Comparison of ENCODE assay signal across 11 cellular contexts in genomic region chr21:25857308-25858099, GRCh38.
"Had no signal": no experiment of that assay in that cellular context is flagged by ENCODE, and none has a peak within 500 bp of the region (broad histone marks: within the 10 kb centered on the region; RNA-seq: fewer than 3 reads in every experiment).

No MANE protein-coding gene starts in this region.

- H3K27ac ChIP-seq: breast epithelium, thyroid gland had no signal

- H3K36me3 ChIP-seq: breast epithelium, thyroid gland had no signal

- ATAC-seq: T-helper 17 cell had no signal

- DNase-seq: activated CD4-positive, alpha-beta T cell treated with anti-CD3 and anti-CD28 coated beads, Interleukin-2, amount 50 U/mL, for 1 hour; activated CD4-positive, CD25-positive, alpha-beta regulatory T cell; activated naive CD4-positive, alpha-beta T cell treated with anti-CD3 and anti-CD28 coated beads, Interleukin-2, amount 10 ng/mL, durations not matched to agents 7 days and 5 days; amniotic stem cell; foreskin fibroblast; left cardiac atrium; posterior cingulate gyrus; small intestine; T-helper 17 cell; thyroid gland had no signal

- H3K4me1 ChIP-seq: breast epithelium, thyroid gland had no signal

- H3K27me3 ChIP-seq: breast epithelium, thyroid gland had no signal

- H3K4me3 ChIP-seq: breast epithelium, thyroid gland had no signal

- H3K9me3 ChIP-seq: breast epithelium, thyroid gland had no signal
